ENCODE assay signal across 35 cellular contexts in the genomic region with DNA sequence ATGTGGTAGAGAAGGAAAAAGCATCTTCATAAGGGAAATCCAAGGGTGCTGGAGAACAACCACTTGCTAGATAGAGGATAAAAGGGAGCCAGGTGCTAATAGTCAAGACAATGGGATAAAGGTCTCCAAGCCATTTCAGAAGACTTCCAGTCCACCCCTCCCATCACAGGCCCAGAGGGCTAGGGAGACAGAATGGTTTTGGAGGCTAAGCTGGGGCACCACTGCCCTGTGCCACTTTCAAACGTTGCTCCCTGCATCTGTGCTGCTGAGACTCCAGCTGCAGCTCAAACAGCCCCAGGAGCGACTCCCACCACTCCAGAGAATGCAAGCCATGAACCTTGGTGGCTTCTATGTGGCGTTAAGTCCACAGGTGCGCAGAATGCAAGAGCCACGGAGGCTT.
"Had no signal": no experiment of that assay in that cellular context is flagged by ENCODE, and none has a peak within 500 bp of the region (broad histone marks: within the 10 kb centered on the region; RNA-seq: fewer than 3 reads in every experiment).

No MANE protein-coding gene starts in this region.

- ATAC-seq: activated naive CD8-positive, alpha-beta T cell treated with anti-CD3 and anti-CD28 coated beads, Interleukin-2, amount 50 U/mL, for 24 hours; activated T-cell treated with anti-CD3 and anti-CD28 coated beads, Interleukin-2, amount 50 U/mL, for 4 hours; activated T-cell treated with anti-CD3 and anti-CD28 coated beads, Interleukin-2, amount 50 U/mL, for 72 hours; activated T-helper 17 cell treated with anti-CD3 and anti-CD28 coated beads, Interleukin-2, amount 50 U/mL, for 72 hours; body of pancreas had no signal

- H3K36me3 Mint-ChIP-seq: activated naive CD4-positive, alpha-beta T cell treated with anti-CD3 and anti-CD28 coated beads, Interleukin-2, amount 10 ng/mL, durations not matched to agents 7 days and 5 days; activated naive CD8-positive, alpha-beta T cell; activated naive CD8-positive, alpha-beta T cell treated with anti-CD3 and anti-CD28 coated beads, Interleukin-2, amount 10 ng/mL, durations not matched to agents 7 days and 5 days; brain had no signal

- H3K27ac Mint-ChIP-seq: activated naive CD4-positive, alpha-beta T cell treated with anti-CD3 and anti-CD28 coated beads, Interleukin-2, amount 10 ng/mL, durations not matched to agents 7 days and 5 days; activated naive CD8-positive, alpha-beta T cell; activated naive CD8-positive, alpha-beta T cell treated with anti-CD3 and anti-CD28 coated beads for 36 hours; activated naive CD8-positive, alpha-beta T cell treated with anti-CD3 and anti-CD28 coated beads, Interleukin-2, amount 10 ng/mL, durations not matched to agents 7 days and 5 days; activated naive CD8-positive, alpha-beta T cell treated with anti-CD3 and anti-CD28 coated beads, Interleukin-2, amount 50 U/mL, for 24 hours; activated T-cell treated with anti-CD3 and anti-CD28 coated beads, Interleukin-2, amount 50 U/mL, for 24 hours; activated T-cell treated with anti-CD3 and anti-CD28 coated beads, Interleukin-2, amount 50 U/mL, for 72 hours; activated T-helper 1 cell treated with anti-CD3 and anti-CD28 coated beads, Interleukin-12 subunit alpha, Interleukin-12 subunit beta, Interleukin-2, Interleukin-4 antibody, amounts not matched to agents 30 ng/mL and 10 ng/mL and 1 ng/mL, durations not matched to agents 14 hours and 24 hours and 36 hours; activated T-helper 2 cell treated with anti-CD3 and anti-CD28 coated beads, Interferon-gamma antibody, Interleukin-2, Interleukin-4, amounts not matched to agents 10 μg/mL and 5 μg/mL and 100 μg/mL, durations not matched to agents 14 hours and 24 hours and 36 hours; brain had no signal

- H3K4me3 Mint-ChIP-seq: activated naive CD4-positive, alpha-beta T cell treated with anti-CD3 and anti-CD28 coated beads, Interleukin-2, amount 10 ng/mL, durations not matched to agents 7 days and 5 days; activated naive CD8-positive, alpha-beta T cell; activated naive CD8-positive, alpha-beta T cell treated with anti-CD3 and anti-CD28 coated beads for 36 hours; activated naive CD8-positive, alpha-beta T cell treated with anti-CD3 and anti-CD28 coated beads, Interleukin-2, amount 10 ng/mL, durations not matched to agents 7 days and 5 days; activated naive CD8-positive, alpha-beta T cell treated with anti-CD3 and anti-CD28 coated beads, Interleukin-2, amount 50 U/mL, for 24 hours; activated T-cell treated with anti-CD3 and anti-CD28 coated beads, Interleukin-2, amount 50 U/mL, for 24 hours; activated T-cell treated with anti-CD3 and anti-CD28 coated beads, Interleukin-2, amount 50 U/mL, for 4 hours; activated T-helper 1 cell treated with anti-CD3 and anti-CD28 coated beads, Interleukin-12 subunit alpha, Interleukin-12 subunit beta, Interleukin-2, Interleukin-4 antibody, amounts not matched to agents 30 ng/mL and 10 ng/mL and 1 ng/mL, durations not matched to agents 14 hours and 24 hours and 36 hours; brain; central memory CD8-positive, alpha-beta T cell had no signal

- H3K27ac ChIP-seq: adrenal gland, ascending aorta, body of pancreas, brain microvascular endothelial cell, breast epithelium, cardiac muscle cell had no signal

- H3K4me1 ChIP-seq: adrenal gland, ascending aorta, body of pancreas, breast epithelium had no signal

- H3K4me3 ChIP-seq: adrenal gland, ascending aorta, body of pancreas, breast epithelium, cardiac muscle cell had no signal

- DNase-seq: activated effector memory CD4-positive, alpha-beta T cell treated with anti-CD3 and anti-CD28 coated beads, Interleukin-2, amount 50 U/mL, for 16 hours; activated effector memory CD4-positive, alpha-beta T cell treated with Interleukin-2 at 50 U/mL for 16 hours; activated gamma-delta T cell; activated gamma-delta T cell treated with Interleukin-2 at 50 U/mL for 16 hours; activated naive CD4-positive, alpha-beta T cell treated with anti-CD3 and anti-CD28 coated beads, Interleukin-2, amount 10 ng/mL, durations not matched to agents 7 days and 5 days; activated naive CD4-positive, alpha-beta T cell treated with anti-CD3 and anti-CD28 coated beads, Interleukin-2, amount 50 U/mL, for 16 hours; activated naive CD4-positive, alpha-beta T cell treated with Interleukin-2 at 50 U/mL for 16 hours; activated naive CD8-positive, alpha-beta T cell treated with anti-CD3 and anti-CD28 coated beads for 36 hours; activated naive CD8-positive, alpha-beta T cell treated with anti-CD3 and anti-CD28 coated beads, Interleukin-2, amount 10 ng/mL, durations not matched to agents 7 days and 5 days; activated naive CD8-positive, alpha-beta T cell treated with anti-CD3 and anti-CD28 coated beads, Interleukin-2, amount 50 U/mL, for 24 hours; activated T-cell treated with anti-CD3 and anti-CD28 coated beads for 4 hours; activated T-cell treated with anti-CD3 and anti-CD28 coated beads, Interleukin-2, amount 50 U/mL, for 1 hour; activated T-cell treated with anti-CD3 and anti-CD28 coated beads, Interleukin-2, amount 50 U/mL, for 24 hours; activated T-cell treated with anti-CD3 and anti-CD28 coated beads, Interleukin-2, amount 50 U/mL, for 4 hours; activated T-cell treated with anti-CD3 and anti-CD28 coated beads, Interleukin-2, amount 50 U/mL, for 48 hours; activated T-cell treated with anti-CD3 and anti-CD28 coated beads, Interleukin-2, amount 50 U/mL, for 72 hours; adrenal gland; amniotic stem cell; amygdala; anterior cingulate cortex; aorta; body of pancreas; brain microvascular endothelial cell; caudate nucleus; central memory CD4-positive, alpha-beta T cell; cerebellar nuclear complex had no signal

- H3K9me3 ChIP-seq: adrenal gland, ascending aorta, body of pancreas had no signal

- H3K9me3 Mint-ChIP-seq: activated naive CD4-positive, alpha-beta T cell treated with anti-CD3 and anti-CD28 coated beads, Interleukin-2, amount 10 ng/mL, durations not matched to agents 7 days and 5 days; activated naive CD8-positive, alpha-beta T cell treated with anti-CD3 and anti-CD28 coated beads, Interleukin-2, amount 10 ng/mL, durations not matched to agents 7 days and 5 days; activated naive CD8-positive, alpha-beta T cell treated with anti-CD3 and anti-CD28 coated beads, Interleukin-2, amount 50 U/mL, for 24 hours; activated T-cell treated with anti-CD3 and anti-CD28 coated beads, Interleukin-2, amount 50 U/mL, for 24 hours; activated T-cell treated with anti-CD3 and anti-CD28 coated beads, Interleukin-2, amount 50 U/mL, for 4 hours; activated T-helper 1 cell treated with anti-CD3 and anti-CD28 coated beads, Interleukin-12 subunit alpha, Interleukin-12 subunit beta, Interleukin-2, Interleukin-4 antibody, amounts not matched to agents 30 ng/mL and 10 ng/mL and 1 ng/mL, durations not matched to agents 14 hours and 24 hours and 36 hours; activated T-helper 17 cell treated with anti-CD3 and anti-CD28 coated beads, Interleukin-2, amount 50 U/mL, for 72 hours; activated T-helper 2 cell treated with anti-CD3 and anti-CD28 coated beads, Interferon-gamma antibody, Interleukin-2, Interleukin-4, amounts not matched to agents 10 μg/mL and 5 μg/mL and 100 μg/mL, durations not matched to agents 14 hours and 24 hours and 36 hours; central memory CD8-positive, alpha-beta T cell had no signal

- H3K4me1 Mint-ChIP-seq: activated T-helper 17 cell treated with anti-CD3 and anti-CD28 coated beads, Interleukin-2, amount 50 U/mL, for 72 hours; brain; central memory CD8-positive, alpha-beta T cell had no signal

- H3K27me3 Mint-ChIP-seq: activated naive CD4-positive, alpha-beta T cell treated with anti-CD3 and anti-CD28 coated beads, Interleukin-2, amount 10 ng/mL, durations not matched to agents 7 days and 5 days; activated naive CD8-positive, alpha-beta T cell; activated naive CD8-positive, alpha-beta T cell treated with anti-CD3 and anti-CD28 coated beads for 36 hours; activated naive CD8-positive, alpha-beta T cell treated with anti-CD3 and anti-CD28 coated beads, Interleukin-2, amount 10 ng/mL, durations not matched to agents 7 days and 5 days; activated naive CD8-positive, alpha-beta T cell treated with anti-CD3 and anti-CD28 coated beads, Interleukin-2, amount 50 U/mL, for 24 hours; activated T-helper 17 cell treated with anti-CD3 and anti-CD28 coated beads, Interleukin-2, amount 50 U/mL, for 72 hours; central memory CD8-positive, alpha-beta T cell had no signal

- H3K36me3 ChIP-seq: adrenal gland, ascending aorta, brain microvascular endothelial cell, breast epithelium, cardiac muscle cell had no signal
